In genomic region chr21:35116777-35117176, GRCh38 we compare ENCODE assay signal across 35 cellular contexts.
"Had no signal": no experiment of that assay in that cellular context is flagged by ENCODE, and none has a peak within 500 bp of the region (broad histone marks: within the 10 kb centered on the region; RNA-seq: fewer than 3 reads in every experiment).

No MANE protein-coding gene starts in this region.

- H3K27ac Mint-ChIP-seq: activated B cell treated with CpG ODN at 0.5 μM for 24 hours; activated CD4-positive, alpha-beta memory T cell treated with anti-CD3 and anti-CD28 coated beads for 36 hours; activated CD4-positive, alpha-beta T cell treated with anti-CD3 and anti-CD28 coated beads, Interleukin-2, amount 10 ng/mL, durations not matched to agents 24 days and 14 days; activated CD8-positive, alpha-beta T cell treated with anti-CD3 and anti-CD28 coated beads for 36 hours; activated naive CD4-positive, alpha-beta T cell treated with anti-CD3 and anti-CD28 coated beads for 36 hours; activated naive CD4-positive, alpha-beta T cell treated with anti-CD3 and anti-CD28 coated beads, Interleukin-2, amount 50 U/mL, for 72 hours; activated naive CD8-positive, alpha-beta T cell treated with anti-CD3 and anti-CD28 coated beads, Interleukin-2, amount 10 ng/mL, durations not matched to agents 7 days and 5 days; activated T-cell treated with anti-CD3 and anti-CD28 coated beads, Interleukin-2, amount 50 U/mL, for 72 hours; activated T-helper 1 cell treated with anti-CD3 and anti-CD28 coated beads, Interleukin-12 subunit alpha, Interleukin-12 subunit beta, Interleukin-2, Interleukin-4 antibody, amounts not matched to agents 30 ng/mL and 10 ng/mL and 1 ng/mL, durations not matched to agents 14 hours and 24 hours and 36 hours; activated T-helper 17 cell treated with anti-CD3 and anti-CD28 coated beads, Interleukin-2, amount 50 U/mL, for 72 hours; T-helper 1 cell treated with Interleukin-12 subunit alpha and Interleukin-12 subunit beta and Interleukin-4 antibody, amounts not matched to agents 30 μg/mL and 1 μg/mL, for 36 hours; T-helper 2 cell treated with Interferon-gamma antibody and Interleukin-4, amounts not matched to agents 5 μg/mL and 100 μg/mL, for 36 hours had no signal

- H3K9me3 ChIP-seq: adrenal gland, body of pancreas, breast epithelium had no signal

- H3K27ac ChIP-seq: adrenal gland, body of pancreas, brain microvascular endothelial cell, breast epithelium, VCaP had no signal

- H3K36me3 Mint-ChIP-seq: activated naive CD8-positive, alpha-beta T cell treated with anti-CD3 and anti-CD28 coated beads, Interleukin-2, amount 10 ng/mL, durations not matched to agents 7 days and 5 days had no signal

- H3K27me3 ChIP-seq: adrenal gland, body of pancreas, brain microvascular endothelial cell, breast epithelium had no signal

- ATAC-seq: activated CD8-positive, alpha-beta T cell treated with anti-CD3 and anti-CD28 coated beads for 36 hours; activated naive CD4-positive, alpha-beta T cell treated with anti-CD3 and anti-CD28 coated beads, Interleukin-2, amount 50 U/mL, for 72 hours; activated T-cell treated with anti-CD3 and anti-CD28 coated beads, Interleukin-2, amount 50 U/mL, for 4 hours; activated T-cell treated with anti-CD3 and anti-CD28 coated beads, Interleukin-2, amount 50 U/mL, for 72 hours; activated T-helper 17 cell treated with anti-CD3 and anti-CD28 coated beads, Interleukin-2, amount 50 U/mL, for 72 hours; body of pancreas had no signal

- DNase-seq: activated B cell treated with CpG ODN at 0.5 μM for 24 hours; activated CD4-positive, alpha-beta memory T cell treated with anti-CD3 and anti-CD28 coated beads for 36 hours; activated CD4-positive, alpha-beta T cell treated with anti-CD3 and anti-CD28 coated beads for 4 hours; activated CD4-positive, alpha-beta T cell treated with anti-CD3 and anti-CD28 coated beads, Interleukin-2, amount 10 ng/mL, durations not matched to agents 24 days and 14 days; activated CD4-positive, alpha-beta T cell treated with anti-CD3 and anti-CD28 coated beads, Interleukin-2, amount 50 U/mL, for 1 hour; activated CD4-positive, alpha-beta T cell treated with anti-CD3 and anti-CD28 coated beads, Interleukin-2, amount 50 U/mL, for 4 hours; activated CD4-positive, CD25-positive, alpha-beta regulatory T cell treated with anti-CD3 and anti-CD28 coated beads, Interleukin-2, amount 50 U/mL, for 72 hours; activated CD8-positive, alpha-beta memory T cell treated with anti-CD3 and anti-CD28 coated beads, Interleukin-2, amount 50 U/mL, for 4 hours; activated CD8-positive, alpha-beta T cell treated with anti-CD3 and anti-CD28 coated beads for 36 hours; activated effector memory CD4-positive, alpha-beta T cell treated with anti-CD3 and anti-CD28 coated beads, Interleukin-2, amount 50 U/mL, for 16 hours; activated gamma-delta T cell treated with Interleukin-2 at 50 U/mL for 16 hours; activated naive CD4-positive, alpha-beta T cell; activated naive CD4-positive, alpha-beta T cell treated with anti-CD3 and anti-CD28 coated beads for 36 hours; activated naive CD4-positive, alpha-beta T cell treated with anti-CD3 and anti-CD28 coated beads, Interleukin-2, amount 50 U/mL, for 16 hours; activated naive CD8-positive, alpha-beta T cell treated with anti-CD3 and anti-CD28 coated beads, Interleukin-2, amount 10 ng/mL, durations not matched to agents 7 days and 5 days; activated T-cell treated with anti-CD3 and anti-CD28 coated beads for 4 hours; activated T-cell treated with anti-CD3 and anti-CD28 coated beads, Interleukin-2, amount 50 U/mL, for 1 hour; activated T-cell treated with anti-CD3 and anti-CD28 coated beads, Interleukin-2, amount 50 U/mL, for 4 hours; activated T-cell treated with anti-CD3 and anti-CD28 coated beads, Interleukin-2, amount 50 U/mL, for 72 hours; adrenal gland; amniotic stem cell; aorta; body of pancreas; brain microvascular endothelial cell; central memory CD4-positive, alpha-beta T cell; T-helper 1 cell; T-helper 2 cell; T-helper 9 cell had no signal

- H3K9me3 Mint-ChIP-seq: activated B cell treated with CpG ODN at 0.5 μM for 24 hours; activated naive CD4-positive, alpha-beta T cell treated with anti-CD3 and anti-CD28 coated beads for 36 hours had no signal

- H3K4me3 ChIP-seq: adrenal gland, body of pancreas, breast epithelium had no signal

- H3K4me1 Mint-ChIP-seq: activated B cell treated with CpG ODN at 0.5 μM for 24 hours had no signal

- H3K4me3 Mint-ChIP-seq: activated B cell treated with CpG ODN at 0.5 μM for 24 hours; activated CD4-positive, alpha-beta memory T cell treated with anti-CD3 and anti-CD28 coated beads for 36 hours; activated CD4-positive, alpha-beta T cell treated with anti-CD3 and anti-CD28 coated beads, Interleukin-2, amount 10 ng/mL, durations not matched to agents 24 days and 14 days; activated CD8-positive, alpha-beta T cell treated with anti-CD3 and anti-CD28 coated beads for 36 hours; activated naive CD4-positive, alpha-beta T cell treated with anti-CD3 and anti-CD28 coated beads for 36 hours; activated naive CD8-positive, alpha-beta T cell treated with anti-CD3 and anti-CD28 coated beads, Interleukin-2, amount 10 ng/mL, durations not matched to agents 7 days and 5 days; activated T-cell treated with anti-CD3 and anti-CD28 coated beads, Interleukin-2, amount 50 U/mL, for 4 hours; activated T-cell treated with anti-CD3 and anti-CD28 coated beads, Interleukin-2, amount 50 U/mL, for 72 hours; activated T-helper 1 cell treated with anti-CD3 and anti-CD28 coated beads, Interleukin-12 subunit alpha, Interleukin-12 subunit beta, Interleukin-2, Interleukin-4 antibody, amounts not matched to agents 30 ng/mL and 10 ng/mL and 1 ng/mL, durations not matched to agents 14 hours and 24 hours and 36 hours; activated T-helper 17 cell treated with anti-CD3 and anti-CD28 coated beads, Interleukin-2, amount 50 U/mL, for 72 hours; T-helper 1 cell treated with Interleukin-12 subunit alpha and Interleukin-12 subunit beta and Interleukin-4 antibody, amounts not matched to agents 30 μg/mL and 1 μg/mL, for 36 hours; T-helper 2 cell treated with Interferon-gamma antibody and Interleukin-4, amounts not matched to agents 5 μg/mL and 100 μg/mL, for 36 hours had no signal

- H3K36me3 ChIP-seq: adrenal gland, brain microvascular endothelial cell, breast epithelium had no signal

- H3K4me1 ChIP-seq: adrenal gland, body of pancreas, breast epithelium had no signal

- H3K27me3 Mint-ChIP-seq: activated CD4-positive, alpha-beta memory T cell treated with anti-CD3 and anti-CD28 coated beads for 36 hours; activated CD4-positive, alpha-beta T cell treated with anti-CD3 and anti-CD28 coated beads, Interleukin-2, amount 10 ng/mL, durations not matched to agents 24 days and 14 days; activated T-helper 17 cell treated with anti-CD3 and anti-CD28 coated beads, Interleukin-2, amount 50 U/mL, for 72 hours had no signal
